Comparison of ENCODE assay signal across 8 cellular contexts in genomic region chr10:92592761-92593552, GRCh38. TPM values are rescaled to one million over a fixed set of nuclear protein-coding genes. Genes with fewer than 3 reads are reported as not detected.
DNase-seq lines count a peak whose midpoint lies in the region; ATAC-seq and TF ChIP-seq lines count a peak whose summit lies in the region.

Gene KIF11 (plus strand): TSS chr10:92593130. CDS start chr10:92593376, 246 bp downstream.

- no peak for TF ChIP-seq CTCF in testis (IDR thresholded peaks at IDR 0.05)

- no peaks in the 10 kb centered on the region for H3K27me3 Mint-ChIP-seq in activated naive CD4-positive, alpha-beta T cell treated with anti-CD3 and anti-CD28 coated beads, Interleukin-2, amount 50 U/mL, for 24 hours

- no peaks in the 10 kb centered on the region for H3K4me1 ChIP-seq in testis

- H3K36me3 ChIP-seq in testis (ENCODE audit: low read depth, missing control alignments): no peaks in the 10 kb centered on the region

- intact Hi-C loops in testis (cut with DNase I; ENCODE audit: low total_unique reads): no loop called here

- H3K36me3 Mint-ChIP-seq in activated naive CD4-positive, alpha-beta T cell treated with anti-CD3 and anti-CD28 coated beads, Interleukin-2, amount 50 U/mL, for 24 hours: no peaks in the 10 kb centered on the region

- no peaks in the 10 kb centered on the region for H3K27me3 ChIP-seq in testis

- peak within 1 kb of the TSS; percentile 99 for H3K27ac Mint-ChIP-seq in activated naive CD4-positive, alpha-beta T cell treated with anti-CD3 and anti-CD28 coated beads, Interleukin-2, amount 50 U/mL, for 24 hours

- TF ChIP-seq POLR2A in testis (IDR thresholded peaks at IDR 0.05): peak; percentile 79

- peaks cover 24% of the 10 kb centered on the region for H3K4me1 Mint-ChIP-seq in activated naive CD4-positive, alpha-beta T cell treated with anti-CD3 and anti-CD28 coated beads, Interleukin-2, amount 50 U/mL, for 24 hours

- H3K4me3 Mint-ChIP-seq in activated naive CD4-positive, alpha-beta T cell treated with anti-CD3 and anti-CD28 coated beads, Interleukin-2, amount 50 U/mL, for 24 hours: peak within 1 kb of the TSS; percentile 100

- ATAC-seq in HG02571 (IDR thresholded peaks at IDR 0.05; ENCODE audit: unreplicated experiment): peak; percentile 67
- ATAC-seq in SK-N-SH treated with all-trans-retinoic acid at 6 μM for 48 hours: peak; percentile 92

- peak within 1 kb of the TSS; percentile 69 to 75 for H3K4me3 ChIP-seq in testis

- DNase-seq in GM04504 (ENCODE audit: low read depth): peak; percentile 93
- DNase-seq in NCI-H1092 (lab: John Stamatoyannopoulos, UW): peak; percentile 90
- DNase-seq in glomerular endothelial cell (ENCODE audit: extremely low read depth, low read depth, low spot score): peak; percentile 87
- DNase-seq in occipital lobe (lab: John Stamatoyannopoulos, UW): peak; percentile 93
- DNase-seq in testis: peak; percentile 99

- H3K27ac ChIP-seq in testis: peak within 1 kb of the TSS; percentile 86 to 98

- 0 to 1% methylated on average over 37 to 58 of the region's 58 CpGs for WGBS in testis, 2 donors

- H3K9me3 Mint-ChIP-seq in activated naive CD4-positive, alpha-beta T cell treated with anti-CD3 and anti-CD28 coated beads, Interleukin-2, amount 50 U/mL, for 24 hours: no peaks in the 10 kb centered on the region

- no peaks in the 10 kb centered on the region for H3K9me3 ChIP-seq in testis

TF ChIP-seq in SK-N-SH treated with all-trans-retinoic acid at 6 μM for 48 hours, 23 proteins besides CTCF, POLR2A, EP300 and RAD21:
- TF ChIP-seq CSRNP3 (CRISPR knock-in tag; IDR thresholded peaks at IDR 0.05) (no peak), OSR1 (CRISPR knock-in tag; IDR thresholded peaks at IDR 0.05) (no peak), PATZ1 (CRISPR knock-in tag; IDR thresholded peaks at IDR 0.05; ENCODE audit: borderline replicate concordance) (no peak), ISL1 (CRISPR knock-in tag; IDR thresholded peaks at IDR 0.05) (no peak), CREB5 (CRISPR knock-in tag; IDR thresholded peaks at IDR 0.05; ENCODE audit: low read depth) (no peak), ZNF70 (CRISPR knock-in tag; IDR thresholded peaks at IDR 0.05) (no peak), ZFP30 (CRISPR knock-in tag; IDR thresholded peaks at IDR 0.05) (no peak), TOX (CRISPR knock-in tag; IDR thresholded peaks at IDR 0.05; ENCODE audit: borderline replicate concordance) (no peak), ZNF8 (CRISPR knock-in tag; IDR thresholded peaks at IDR 0.05) (no peak), ZFP3 (CRISPR knock-in tag; IDR thresholded peaks at IDR 0.05) (no peak), CSDC2 (CRISPR knock-in tag; IDR thresholded peaks at IDR 0.05) (no peak), SNAI2 (CRISPR knock-in tag; IDR thresholded peaks at IDR 0.05) (no peak), BACH2 (CRISPR knock-in tag; IDR thresholded peaks at IDR 0.05; ENCODE audit: borderline replicate concordance) (no peak), RARB (CRISPR knock-in tag; IDR thresholded peaks at IDR 0.05) (no peak)

RNA-seq across cellular contexts. Expression of gene KIF11, which starts in this region (rescaled TPM):
- total RNA-seq in glomerular endothelial cell (4.5 and 9.6 TPM in 2 replicates), occipital lobe (7.3 TPM), testis (10 to 100 TPM; 11.5 to 14.6 TPM)
- polyA plus RNA-seq in testis (ENCODE audit: insufficient read depth, low read depth, low replicate concordance): 13.6 TPM

Comparison
In these comparisons a context has a peak if more than half of its experiments do, and no peak if none do; other contexts are left out.
1. Peak in every context shown above with its lines: DNase-seq, ATAC-seq, H3K4me3 ChIP-seq and H3K27ac ChIP-seq.